8 cellular contexts compared by ENCODE assay signal in the genomic region with DNA sequence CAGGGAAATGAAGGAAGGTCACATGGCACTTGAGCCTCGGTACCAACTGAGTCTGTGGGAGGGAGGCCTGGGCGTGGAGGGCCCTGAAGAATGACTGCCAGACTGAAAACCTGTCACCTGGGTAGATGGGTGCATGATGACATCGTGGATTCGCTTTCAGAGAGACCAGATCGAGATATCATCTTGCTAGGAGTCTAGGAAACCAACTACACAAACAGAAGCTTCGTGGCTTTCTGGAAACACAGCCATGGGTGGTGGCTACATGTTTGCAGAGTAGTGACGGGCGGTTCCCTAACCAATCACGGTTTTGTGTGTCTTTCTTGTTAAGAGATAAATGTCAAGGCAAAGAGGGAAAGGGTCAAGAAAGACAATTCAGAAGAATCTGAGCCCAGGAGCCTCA.
DNase-seq lines count a peak whose midpoint lies in the region; ATAC-seq, FAIRE-seq and TF ChIP-seq lines count a peak whose summit lies in the region.

No MANE protein-coding gene starts in this region.

- no peak for FAIRE-seq in GM12891 (lab: Jason Lieb, UNC)

- ATAC-seq in GM19025 (IDR thresholded peaks at IDR 0.05; ENCODE audit: low read depth, unreplicated experiment): peak; percentile 36
- ATAC-seq in HG03097 (IDR thresholded peaks at IDR 0.05; ENCODE audit: low FRiP score, unreplicated experiment): peak; percentile 43

- DNase-seq in activated CD8-positive, alpha-beta memory T cell treated with anti-CD3 and anti-CD28 coated beads, Interleukin-2, amount 50 U/mL, for 48 hours: peak; percentile 77
- peak; percentile 80 for DNase-seq in stimulated activated CD4-positive, alpha-beta T cell treated with anti-CD3 and anti-CD28 coated beads, Interleukin-1b, Interleukin-23, amount 100 ng/mL, for 48 hours
- no peak for DNase-seq in GM12891 (ENCODE audit: insufficient read length, low spot score)
- DNase-seq in AG08396 (ENCODE audit: low spot score): no peak
- no peak for DNase-seq in HUDEP-2 (lab: John Stamatoyannopoulos, UW; ENCODE audit: unreplicated experiment in 76 of 76)
- DNase-seq in AG20443 (ENCODE audit: low spot score): no peak

- TF ChIP-seq POLR2A in GM12891 (IDR thresholded peaks at IDR 0.05; ENCODE audit: low read depth, low read length): no peak

TF ChIP-seq in GM12891, 5 proteins besides CTCF, POLR2A, EP300 and RAD21:
- TF ChIP-seq POU2F2 (IDR thresholded peaks at IDR 0.05; ENCODE audit: low read depth, low read length) (no peak), POLR2AphosphoS5 (IDR thresholded peaks at IDR 0.05; ENCODE audit: low read depth, low read length) (no peak), SPI1 (IDR thresholded peaks at IDR 0.05; ENCODE audit: low read depth, low read length) (no peak), TAF1 (IDR thresholded peaks at IDR 0.05; ENCODE audit: low read depth, low read length) (no peak)
TF ChIP-seq in GM12891: peak in this region for 0.

Comparison
In these comparisons a context has a peak if more than half of its experiments do, and no peak if none do; other contexts are left out.
1. DNase-seq: peak in activated CD8-positive, alpha-beta memory T cell treated with anti-CD3 and anti-CD28 coated beads, Interleukin-2, amount 50 U/mL, for 48 hours (single experiment) and stimulated activated CD4-positive, alpha-beta T cell treated with anti-CD3 and anti-CD28 coated beads, Interleukin-1b, Interleukin-23, amount 100 ng/mL, for 48 hours (single experiment); none in GM12891 (single experiment), AG08396 (single experiment), HUDEP-2 (0 of 76) and AG20443 (single experiment).